Comparison of ENCODE assay signal across 13 cellular contexts in genomic region chr16:81901483-81901882, GRCh38.
A peak's percentile ranks its signal among the peaks of the same experiment; 100 is the strongest.
DNase-seq lines count a peak whose midpoint lies in the region; ATAC-seq and TF ChIP-seq lines count a peak whose summit lies in the region.
"Had no signal": no experiment of that assay in that cellular context is flagged by ENCODE, and none has a peak within 500 bp of the region (broad histone marks: within the 10 kb centered on the region; RNA-seq: fewer than 3 reads in every experiment).

No MANE protein-coding gene starts in this region.

- H3K4me2 ChIP-seq in fibroblast of lung (ENCODE audit: extremely low read depth, insufficient read depth, low read length): peak overlapping the region; percentile 23

- no peak for ATAC-seq in GM21447 (IDR thresholded peaks at IDR 0.05; ENCODE audit: unreplicated experiment)
- no peak for ATAC-seq in GM21576 (IDR thresholded peaks at IDR 0.05; ENCODE audit: unreplicated experiment)

- no peaks in the 10 kb centered on the region for H3K9me3 ChIP-seq in fibroblast of lung (ENCODE audit: control insufficient read depth, insufficient read depth, low read depth, low read length)
- no peaks in the 10 kb centered on the region for H3K9me3 ChIP-seq in prostate gland
- H3K9me3 ChIP-seq: BE2C, tibial nerve had no signal

- H3K27me3 ChIP-seq in fibroblast of lung (ENCODE audit: control insufficient read depth, insufficient read depth, low read length) (no peaks in the 10 kb centered on the region), prostate gland (replicated peaks; ENCODE audit: insufficient read depth) (no peaks in the 10 kb centered on the region)
- H3K27me3 ChIP-seq: BE2C, tibial nerve had no signal

- intact Hi-C loops in prostate gland (cut with DNase I): no loop called here

- H3K36me3 ChIP-seq in fibroblast of lung (ENCODE audit: control insufficient read depth, insufficient read depth, low read length) (no peaks in the 10 kb centered on the region), prostate gland (no peaks in the 10 kb centered on the region)
- H3K36me3 ChIP-seq: BE2C had no signal

- 18% methylated on average over 6 of the region's 6 CpGs for WGBS in prostate gland

- H3K27ac ChIP-seq in fibroblast of lung (ENCODE audit: insufficient read depth, low read length) (peak overlapping the region; percentile 39), prostate gland (no peak overlapping the region)
- H3K27ac ChIP-seq: tibial nerve had no signal

- DNase-seq in ELR (ENCODE audit: low read depth) (peak; percentile 66), M059J (ENCODE audit: low read depth) (peak; percentile 63), fibroblast of lung (ENCODE audit: low read depth in 2 of 2) (peak in 1 of 2 donors; percentile 54), prostate gland (ENCODE audit: low spot score) (peak; percentile 68), HuH-7 (ENCODE audit: low spot score) (no peak), anterior cingulate cortex (lab: John Stamatoyannopoulos, UW) (no peak)
- DNase-seq: BE2C, NCI-H1105 treated with DMSO at 0.1 percent for 48 hours, NCI-H226, SHP77 treated with DMSO at 0.1 percent for 48 hours had no signal

- no peak for TF ChIP-seq POLR2A in prostate gland (IDR thresholded peaks at IDR 0.05)

- H3K9ac ChIP-seq in fibroblast of lung (ENCODE audit: insufficient read depth, low read length): no peak overlapping the region

- no peaks in the 10 kb centered on the region for H4K20me1 ChIP-seq in fibroblast of lung (ENCODE audit: control insufficient read depth, extremely low read depth, insufficient read depth, low read length)

- no peak overlapping the region for H2AFZ ChIP-seq in fibroblast of lung (ENCODE audit: low read length)

- H3K4me3 ChIP-seq in fibroblast of lung (replicated peaks in 1 of 4; ENCODE audit: control extremely low read depth in 1 of 4, insufficient read depth in 1 of 4, low read depth in 3 of 4, low read length in 4 of 4): no peak overlapping the region
- H3K4me3 ChIP-seq in prostate gland: no peak overlapping the region
- H3K4me3 ChIP-seq: tibial nerve had no signal

- TF ChIP-seq CTCF in fibroblast of lung (conservative IDR thresholded peaks at IDR 0.05 in 1 of 2, IDR thresholded peaks at IDR 0.05 in 1 of 2; ENCODE audit: low read depth in 1 of 2, low read length in 2 of 2): no peak
- no peak for TF ChIP-seq CTCF in prostate gland (IDR thresholded peaks at IDR 0.05)

- no peaks in the 10 kb centered on the region for H3K79me2 ChIP-seq in fibroblast of lung (ENCODE audit: control insufficient read depth, insufficient read depth, low read length)

- H3K4me1 ChIP-seq in fibroblast of lung (ENCODE audit: control insufficient read depth, extremely low read depth, insufficient read depth, low read length) (peaks cover 4% of the 10 kb centered on the region), prostate gland (replicated peaks) (no peaks in the 10 kb centered on the region)
- H3K4me1 ChIP-seq: BE2C, tibial nerve had no signal

Comparison
In these comparisons a context has a peak if more than half of its experiments do, and no peak if none do; other contexts are left out.
1. DNase-seq: peak in ELR (single experiment), M059J (single experiment) and prostate gland (single experiment); none in HuH-7 (single experiment) and anterior cingulate cortex (0 of 58).